21 cellular contexts compared by ENCODE assay signal in genomic region chr10:75887981-75888380, GRCh38.
"Had no signal": no experiment of that assay in that cellular context is flagged by ENCODE, and none has a peak within 500 bp of the region (broad histone marks: within the 10 kb centered on the region; RNA-seq: fewer than 3 reads in every experiment).

No MANE protein-coding gene starts in this region.

- H3K27me3 ChIP-seq: esophagus muscularis mucosa, gastroesophageal sphincter, neutrophil, sigmoid colon, testis, tibial nerve, upper lobe of right lung, vagina had no signal

- H3K4me1 ChIP-seq: esophagus muscularis mucosa, gastroesophageal sphincter, left ventricle myocardium inferior, lower lobe of right lung, sigmoid colon, testis, tibial nerve, upper lobe of right lung, vagina had no signal

- H3K36me3 ChIP-seq: esophagus muscularis mucosa, gastroesophageal sphincter, left ventricle myocardium inferior, lower lobe of right lung, neutrophil, sigmoid colon, tibial nerve, upper lobe of right lung, vagina had no signal

- H3K4me3 ChIP-seq: esophagus muscularis mucosa, gastroesophageal sphincter, left ventricle myocardium inferior, lower lobe of right lung, sigmoid colon, skin epidermis, testis, tibial nerve, upper lobe of right lung, vagina had no signal

- H3K27ac ChIP-seq: epithelial cell of prostate, esophagus muscularis mucosa, gastroesophageal sphincter, left ventricle myocardium inferior, lower lobe of right lung, neutrophil, sigmoid colon, skin epidermis, testis, tibial nerve, upper lobe of right lung, vagina had no signal

- DNase-seq: effector memory CD4-positive, alpha-beta T cell; glutamatergic neuron; left ventricle myocardium inferior; lower lobe of right lung; mesenchymal stem cell; naive B cell; posterior cingulate gyrus; sigmoid colon; stimulated activated CD4-positive, alpha-beta T cell treated with anti-CD3 and anti-CD28 coated beads, Interleukin-2, amount 100 ng/mL, for 24 hours; stimulated activated CD4-positive, alpha-beta T cell treated with anti-CD3 and anti-CD28 coated beads, Interleukin-4, amount 100 ng/mL, for 4 hours; stimulated activated naive B cell treated with anti-CD40 and anti-IgM and Interleukin-4, amounts not matched to agents 10 μg/mL and 1 μg/mL and 100 μg/mL, for 72 hours; stimulated activated naive CD8-positive, alpha-beta T cell treated with anti-CD3 and anti-CD28 coated beads, Interleukin-15, amount 100 ng/mL, for 72 hours; testis; upper lobe of right lung had no signal

- ATAC-seq: gastroesophageal sphincter; lower lobe of right lung; stimulated activated naive B cell treated with anti-CD40 and anti-IgM and Interleukin-4, amounts not matched to agents 10 μg/mL and 1 μg/mL and 100 μg/mL, for 72 hours; stimulated activated naive CD8-positive, alpha-beta T cell treated with anti-CD3 and anti-CD28 coated beads, Interleukin-15, amount 100 ng/mL, for 72 hours; upper lobe of right lung had no signal

- H3K9me3 ChIP-seq: esophagus muscularis mucosa, gastroesophageal sphincter, left ventricle myocardium inferior, lower lobe of right lung, neutrophil, sigmoid colon, testis, tibial nerve, upper lobe of right lung, vagina had no signal
